Comparison of ENCODE assay signal across 16 cellular contexts in the genomic region with DNA sequence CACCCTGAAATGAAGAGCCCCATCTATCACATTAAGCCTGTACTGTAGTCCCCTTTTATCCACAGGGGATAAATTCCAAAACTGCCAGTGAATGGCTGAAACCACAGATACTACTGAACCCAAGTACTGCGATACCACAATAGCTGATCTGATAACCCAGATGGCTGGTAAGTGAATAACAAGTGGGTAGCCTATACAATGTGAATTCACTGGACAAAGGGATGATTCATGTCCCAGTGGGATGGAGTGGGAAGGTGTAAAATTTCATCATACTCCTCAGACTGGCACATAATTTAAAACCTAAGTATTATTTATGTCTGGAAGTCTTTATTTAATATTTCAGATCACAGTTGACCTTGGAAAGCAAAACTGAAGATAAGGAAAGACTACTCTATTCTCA.
DNase-seq lines count a peak whose midpoint lies in the region; ATAC-seq, FAIRE-seq and TF ChIP-seq lines count a peak whose summit lies in the region.
"Had no signal": no experiment of that assay in that cellular context is flagged by ENCODE, and none has a peak within 500 bp of the region (broad histone marks: within the 10 kb centered on the region; RNA-seq: fewer than 3 reads in every experiment).

No MANE protein-coding gene starts in this region.

- H3K9me3 ChIP-seq in GM12878 (replicated peaks; ENCODE audit: control insufficient read depth, insufficient read depth, low read length), result peaks cover 2% of the 10 kb centered on the region; the same call in 2 of the 3 replicates
- H3K9me3 ChIP-seq: neutrophil had no signal

- POLR2A ChIA-PET in GM12878 (lab: Charles Lee), result no interaction called here
- POLR2A ChIA-PET in activated CD4-positive, alpha-beta memory T cell treated with anti-CD3 and anti-CD28 coated beads for 36 hours (lab: Charles Lee), result no interaction called here

- DNase-seq in Ammon's horn (ENCODE audit: low spot score), result peak; percentile 28
- peak; percentile 32 for DNase-seq in M059J (ENCODE audit: low read depth)
- no peak for DNase-seq in GM12878 (ENCODE audit: low read depth, low spot score)
- peak; percentile 13 for DNase-seq in kidney glomerular epithelial cell (lab: John Stamatoyannopoulos, UW)
- DNase-seq in activated CD4-positive, alpha-beta memory T cell treated with anti-CD3 and anti-CD28 coated beads for 36 hours, result no peak
- no peak for DNase-seq in nucleus accumbens (lab: John Stamatoyannopoulos, UW)
- no peak for DNase-seq in DMS 273 treated with DMSO at 0.1 percent for 48 hours (lab: John Stamatoyannopoulos, UW)
- DNase-seq: activated CD8-positive, alpha-beta memory T cell treated with anti-CD3 and anti-CD28 coated beads, Interleukin-2, amount 50 U/mL, for 48 hours; CD8-positive, alpha-beta T cell; left colon; NCI-H1436; stimulated activated CD4-positive, alpha-beta T cell treated with anti-CD3 and anti-CD28 coated beads, Interleukin-1b, Interleukin-23, amount 100 ng/mL, for 48 hours; stomach had no signal

- no TSS peak for BruUV-seq in GM12878 (replicated peaks; lab: Mats Ljungman, UMichigan)

- ATAC-seq in GM12878 (0 out of 3 replicates have a peak, but pooled peaks have one; percentile 25), GM21381 (IDR thresholded peaks at IDR 0.05; ENCODE audit: unreplicated experiment) (no peak)
- ATAC-seq: CD8-positive, alpha-beta T cell; left colon had no signal

- peaks cover 2% of the 10 kb centered on the region for H3K4me1 Mint-ChIP-seq in activated CD4-positive, alpha-beta memory T cell treated with anti-CD3 and anti-CD28 coated beads for 36 hours (ENCODE audit: low read depth)

- RAD21 ChIA-PET in GM12878 (lab: Charles Lee; ENCODE audit: unreplicated experiment), result no interaction called here

- H3K4me3 Mint-ChIP-seq in activated CD4-positive, alpha-beta memory T cell treated with anti-CD3 and anti-CD28 coated beads for 36 hours, result no peak overlapping the region
- H3K4me3 Mint-ChIP-seq: CD8-positive, alpha-beta T cell had no signal

- FAIRE-seq in GM12878 (lab: Jason Lieb, UNC), result no peak

- H3K9ac ChIP-seq in GM12878 (ENCODE audit: control insufficient read depth, insufficient read depth, low read length), result no peak overlapping the region

- H3K27me3 ChIP-seq in GM12878 (replicated peaks in 1 of 2; ENCODE audit: control insufficient read depth in 2 of 2, insufficient read depth in 2 of 2, low read length in 1 of 2), result no peaks in the 10 kb centered on the region
- H3K27me3 ChIP-seq: esophagus muscularis mucosa, neutrophil, stomach had no signal

- H3K36me3 Mint-ChIP-seq in activated CD4-positive, alpha-beta memory T cell treated with anti-CD3 and anti-CD28 coated beads for 36 hours, result peaks cover 18% of the 10 kb centered on the region

- no peaks in the 10 kb centered on the region for H3K27me3 Mint-ChIP-seq in activated CD4-positive, alpha-beta memory T cell treated with anti-CD3 and anti-CD28 coated beads for 36 hours

- TF ChIP-seq POLR2A in GM12878 (IDR thresholded peaks at IDR 0.05; ENCODE audit: low read depth, low read length), result no peak

- no peak overlapping the region for H3K27ac Mint-ChIP-seq in activated CD4-positive, alpha-beta memory T cell treated with anti-CD3 and anti-CD28 coated beads for 36 hours
- H3K27ac Mint-ChIP-seq: CD8-positive, alpha-beta T cell had no signal

- no peak overlapping the region for H3K4me3 ChIP-seq in GM12878
- H3K4me3 ChIP-seq: esophagus muscularis mucosa, stomach had no signal

- no peaks in the 10 kb centered on the region for H3K4me1 ChIP-seq in GM12878 (ENCODE audit: control insufficient read depth, insufficient read depth, low read length)
- H3K4me1 ChIP-seq: esophagus muscularis mucosa, stomach had no signal

- H3K4me2 ChIP-seq in GM12878 (ENCODE audit: control insufficient read depth, insufficient read depth), result no peak overlapping the region

- H3K9me3 Mint-ChIP-seq in activated CD4-positive, alpha-beta memory T cell treated with anti-CD3 and anti-CD28 coated beads for 36 hours, result peaks cover 43% of the 10 kb centered on the region

- H3K79me2 ChIP-seq in GM12878 (ENCODE audit: control insufficient read depth, insufficient read depth, low read length), result no peaks in the 10 kb centered on the region; the same call in 1 of the 2 replicates

- 54% methylated on average over 1 of the region's 1 CpG for WGBS in GM12878 (ENCODE audit: insufficient coverage, insufficient replicate concordance, low lambda C conversion rate, missing lambda C conversion rate)

- H3K27ac ChIP-seq in GM12878 (ENCODE audit: control insufficient read depth, insufficient read depth), result no peak overlapping the region
- H3K27ac ChIP-seq: esophagus muscularis mucosa, neutrophil, stomach had no signal

- in situ Hi-C loops in GM12878 (cut with MboI), result no loop called here

- CTCF ChIA-PET in GM12878 (lab: Yijun Ruan, JAX), result interaction anchor here (1.9 kb wide), 1 partner anchor 52 kb away, joined by 4 read pairs; no protein-coding TSS in a partner anchor
- CTCF ChIA-PET in activated CD4-positive, alpha-beta memory T cell treated with anti-CD3 and anti-CD28 coated beads for 36 hours (lab: Charles Lee), result no interaction called here

- no peak for TF ChIP-seq CTCF in GM12878 (IDR thresholded peaks at IDR 0.05 in 2 of 3, conservative IDR thresholded peaks at IDR 0.05 in 1 of 3; ENCODE audit: control insufficient read depth in 2 of 3, extremely low read depth in 1 of 3, insufficient read depth in 1 of 3, low read depth in 3 of 3, low read length in 3 of 3)

- no peak for TF ChIP-seq RAD21 in GM12878 (IDR thresholded peaks at IDR 0.05; ENCODE audit: insufficient read depth, low read depth, low read length)

- no peaks in the 10 kb centered on the region for H4K20me1 ChIP-seq in GM12878 (ENCODE audit: control insufficient read depth, insufficient read depth)

- no peak for TF ChIP-seq EP300 in GM12878 (IDR thresholded peaks at IDR 0.05; ENCODE audit: borderline replicate concordance in 1 of 2, control insufficient read depth in 1 of 2, low read depth in 2 of 2, low read length in 2 of 2)

- H3K36me3 ChIP-seq in GM12878 (ENCODE audit: control insufficient read depth in 2 of 2, insufficient read depth in 2 of 2, low read length in 1 of 2), result no peaks in the 10 kb centered on the region
- H3K36me3 ChIP-seq: esophagus muscularis mucosa, neutrophil, stomach had no signal

- SMC1A ChIA-PET in GM12878 (lab: Charles Lee; ENCODE audit: uncharacterized antibody, unreplicated experiment), result interaction anchor here (0.7 kb wide), 1 partner anchor 57 kb away, joined by 3 read pairs; no protein-coding TSS in a partner anchor

- no peak overlapping the region for H2AFZ ChIP-seq in GM12878 (ENCODE audit: control insufficient read depth, low read depth, low read length)

- intact Hi-C loops in GM12878 (cut with micrococcal nuclease; ENCODE audit: unreplicated experiment), result no loop called here
- intact Hi-C loops in activated CD4-positive, alpha-beta memory T cell treated with anti-CD3 and anti-CD28 coated beads for 36 hours (cut with micrococcal nuclease), result no loop called here

TF ChIP-seq in GM12878, 131 proteins besides CTCF, POLR2A, EP300 and RAD21:
- TF ChIP-seq YBX1 (IDR thresholded peaks at IDR 0.05) (no peak), PRDM15 (CRISPR knock-in tag; IDR thresholded peaks at IDR 0.05) (no peak), CEBPB (IDR thresholded peaks at IDR 0.05; ENCODE audit: borderline replicate concordance in 1 of 2, low read depth in 2 of 2, low read length in 2 of 2) (no peak), SUPT20H (IDR thresholded peaks at IDR 0.05; ENCODE audit: borderline replicate concordance, control insufficient read depth, low read depth, low read length) (no peak), LARP7 (IDR thresholded peaks at IDR 0.05) (no peak), EED (IDR thresholded peaks at IDR 0.05; ENCODE audit: low read depth) (no peak), SRF (IDR thresholded peaks at IDR 0.05; ENCODE audit: low read depth in 2 of 2, low read length in 2 of 2) (no peak)
- TF ChIP-seq, protein P1, sequence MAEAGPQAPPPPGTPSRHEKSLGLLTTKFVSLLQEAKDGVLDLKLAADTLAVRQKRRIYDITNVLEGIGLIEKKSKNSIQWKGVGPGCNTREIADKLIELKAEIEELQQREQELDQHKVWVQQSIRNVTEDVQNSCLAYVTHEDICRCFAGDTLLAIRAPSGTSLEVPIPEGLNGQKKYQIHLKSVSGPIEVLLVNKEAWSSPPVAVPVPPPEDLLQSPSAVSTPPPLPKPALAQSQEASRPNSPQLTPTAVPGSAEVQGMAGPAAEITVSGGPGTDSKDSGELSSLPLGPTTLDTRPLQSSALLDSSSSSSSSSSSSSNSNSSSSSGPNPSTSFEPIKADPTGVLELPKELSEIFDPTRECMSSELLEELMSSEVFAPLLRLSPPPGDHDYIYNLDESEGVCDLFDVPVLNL (IDR thresholded peaks at IDR 0.05; ENCODE audit: low read depth, low read length), result no peak

Comparison
In these comparisons a context has a peak if more than half of its experiments do, and no peak if none do; other contexts are left out.
1. DNase-seq: peak in Ammon's horn (single experiment), M059J (single experiment) and kidney glomerular epithelial cell (single experiment); none in GM12878 (single experiment), activated CD4-positive, alpha-beta memory T cell treated with anti-CD3 and anti-CD28 coated beads for 36 hours (single experiment), nucleus accumbens (0 of 56) and DMS 273 treated with DMSO at 0.1 percent for 48 hours (single experiment).